ENCODE assay signal across 8 cellular contexts in genomic region chr11:61967177-61967923, GRCh38. TPM values are rescaled to one million over a fixed set of nuclear protein-coding genes. Genes with fewer than 3 reads are reported as not detected.
DNase-seq lines count a peak whose midpoint lies in the region; ATAC-seq, FAIRE-seq and TF ChIP-seq lines count a peak whose summit lies in the region.

Gene FTH1, minus strand, starts transcription at chr11:61967634. Its CDS starts 209 bp downstream, at chr11:61967425.

- H3K4me3 ChIP-seq in ACC112 (ENCODE audit: low read depth, low read length) (peak within 1 kb of the TSS; percentile 98), keratinocyte (ENCODE audit: control insufficient read depth in 2 of 3, extremely low read depth in 1 of 3, insufficient read depth in 2 of 3, low read depth in 1 of 3, low read length in 3 of 3) (peak within 1 kb of the TSS; percentile 82 to 96 (median 93))

- H3K4me1 ChIP-seq in ACC112 (ENCODE audit: control insufficient read depth, insufficient read depth, low read length, unreplicated experiment), result peaks cover 50% of the 10 kb centered on the region
- peaks cover 54% of the 10 kb centered on the region for H3K4me1 ChIP-seq in keratinocyte (ENCODE audit: control insufficient read depth, extremely low read depth, insufficient read depth, low read length)

- H4K20me1 ChIP-seq in keratinocyte (ENCODE audit: control insufficient read depth, extremely low read depth, insufficient read depth, low read length), result peaks cover 24% of the 10 kb centered on the region

- H3K9me3 Mint-ChIP-seq in central memory CD8-positive, alpha-beta T cell, result no peaks in the 10 kb centered on the region

- H3K4me3 Mint-ChIP-seq in central memory CD8-positive, alpha-beta T cell, result peak within 1 kb of the TSS; percentile 90

- no peak for FAIRE-seq in keratinocyte (lab: Jason Lieb, UNC)

- ATAC-seq in GM18873 (IDR thresholded peaks at IDR 0.05; ENCODE audit: low FRiP score, unreplicated experiment) (peak; percentile 39), HG03139 (IDR thresholded peaks at IDR 0.05; ENCODE audit: unreplicated experiment) (peak; percentile 45)
- peak; percentile 79 to 85 for ATAC-seq in activated CD4-positive, CD25-positive, alpha-beta regulatory T cell treated with anti-CD3 and anti-CD28 coated beads, Interleukin-2, amount 50 U/mL, for 24 hours
- ATAC-seq in central memory CD8-positive, alpha-beta T cell (replicated peaks; ENCODE audit: extremely low read depth, poor library complexity, severe bottlenecking), result peak; percentile 71

- peaks cover 31% of the 10 kb centered on the region for H3K36me3 ChIP-seq in ACC112 (ENCODE audit: insufficient read depth, low read length)
- peaks cover 12 to 26% of the 10 kb centered on the region in 2 experiments for H3K36me3 ChIP-seq in keratinocyte (ENCODE audit: control insufficient read depth in 2 of 2, extremely low read depth in 1 of 2, insufficient read depth in 2 of 2, low read length in 2 of 2)

- no peak for TF ChIP-seq CTCF in keratinocyte (optimal IDR thresholded peaks at IDR 0.05 in 1 of 3, IDR thresholded peaks at IDR 0.05 in 1 of 3, conservative IDR thresholded peaks at IDR 0.05 in 1 of 3; ENCODE audit: extremely low read depth in 1 of 3, insufficient read depth in 2 of 3, low read length in 3 of 3)

- H3K27me3 Mint-ChIP-seq in central memory CD8-positive, alpha-beta T cell, result no peaks in the 10 kb centered on the region

- H3K27ac ChIP-seq in ACC112 (ENCODE audit: low read depth, low read length) (peak within 1 kb of the TSS; percentile 100), keratinocyte (ENCODE audit: control insufficient read depth, insufficient read depth, low read length) (peak within 1 kb of the TSS; percentile 96)

- no peaks in the 10 kb centered on the region for H3K9me1 ChIP-seq in keratinocyte (ENCODE audit: control insufficient read depth, extremely low read depth, insufficient read depth, low read length)

- peak within 1 kb of the TSS; percentile 89 for H3K9ac ChIP-seq in keratinocyte (ENCODE audit: control insufficient read depth, extremely low read depth, insufficient read depth, low read length)

- H3K79me2 ChIP-seq in ACC112 (ENCODE audit: control insufficient read depth, insufficient read depth, low read length, unreplicated experiment) (peaks cover 46% of the 10 kb centered on the region), keratinocyte (ENCODE audit: control insufficient read depth, insufficient read depth, low read length) (peaks cover 20% of the 10 kb centered on the region)

- H3K36me3 Mint-ChIP-seq in central memory CD8-positive, alpha-beta T cell (ENCODE audit: insufficient read depth), result peaks cover 68% of the 10 kb centered on the region

- peaks cover 60% of the 10 kb centered on the region for H3K4me1 Mint-ChIP-seq in central memory CD8-positive, alpha-beta T cell

- peak within 1 kb of the TSS; percentile 85 for H3K4me2 ChIP-seq in keratinocyte (ENCODE audit: control insufficient read depth, extremely low read depth, insufficient read depth, low read depth, low read length)

- H3K9me3 ChIP-seq in keratinocyte (ENCODE audit: control insufficient read depth, low read depth, low read length), result no peaks in the 10 kb centered on the region

- H3K27ac Mint-ChIP-seq in central memory CD8-positive, alpha-beta T cell (ENCODE audit: low read depth), result peak within 1 kb of the TSS; percentile 94

- no peak within 1 kb of the TSS for H2AFZ ChIP-seq in ACC112 (ENCODE audit: low read length, unreplicated experiment)
- peak within 1 kb of the TSS; percentile 65 for H2AFZ ChIP-seq in keratinocyte (ENCODE audit: control insufficient read depth, low read length)

- dilution Hi-C loops in keratinocyte (cut with MboI; ENCODE audit: extremely low pct_ligation_motif_present, low sequenced_read_pairs), result no loop called here

- peak; percentile 90 for DNase-seq in NCI-H2227 treated with DMSO at 0.1 percent for 48 hours (lab: John Stamatoyannopoulos, UW)
- DNase-seq in central memory CD8-positive, alpha-beta T cell (ENCODE audit: low spot score in 2 of 2), result peak; percentile 83 to 89
- DNase-seq in keratinocyte (ENCODE audit: low read depth, low spot score), result no peak
- peak; percentile 80 to 81 for DNase-seq in stimulated activated CD4-positive, alpha-beta T cell treated with anti-CD3 and anti-CD28 coated beads, Interleukin-15, amount 100 ng/mL, for 1 hour (ENCODE audit: low read depth in 1 of 2, low spot score in 1 of 2)

- H3K27me3 ChIP-seq in ACC112 (ENCODE audit: insufficient read depth, low read length) (no peaks in the 10 kb centered on the region), keratinocyte (ENCODE audit: control insufficient read depth, extremely low read depth, insufficient read depth, low read length) (no peaks in the 10 kb centered on the region)

RNA-seq across cellular contexts. Expression of gene FTH1, which starts in this region (rescaled TPM):
- polyA plus RNA-seq in keratinocyte, result 1,058 to 1,956 TPM (median 1,726 TPM) in 3 replicates
- 5,183 TPM for polyA plus RNA-seq in keratinocyte (2011; ENCODE audit: low read depth)
- 5,489 and 7,583 TPM in 2 replicates for polyA plus RNA-seq in keratinocyte (2011; cell fraction: cytosol; rRNA removed)
- polyA plus RNA-seq in keratinocyte (2011; cell fraction: nucleus; rRNA removed), result 797 and 1,049 TPM in 2 replicates
- 2,908 and 8,623 TPM in 2 replicates for polyA plus RNA-seq in keratinocyte (2012; ENCODE audit: low replicate concordance)
- 1,021 to 1,963 TPM (median 1,204 TPM) in 3 replicates for polyA minus RNA-seq in keratinocyte
- 2,586 TPM for polyA minus RNA-seq in keratinocyte (2011; cell fraction: cytosol; rRNA and poly(A)+ RNA removed)
- polyA minus RNA-seq in keratinocyte (2011; cell fraction: nucleus; rRNA and poly(A)+ RNA removed), result 293 and 451 TPM in 2 replicates
